11 cellular contexts compared by ENCODE assay signal in genomic region chr17:77381731-77382130, GRCh38.
DNase-seq lines count a peak whose midpoint lies in the region; TF ChIP-seq lines count a peak whose summit lies in the region.
"Had no signal": no experiment of that assay in that cellular context is flagged by ENCODE, and none has a peak within 500 bp of the region (broad histone marks: within the 10 kb centered on the region; RNA-seq: fewer than 3 reads in every experiment).

No MANE protein-coding gene starts in this region.

- TF ChIP-seq CTCF in RWPE1 (conservative IDR thresholded peaks at IDR 0.05; ENCODE audit: low read depth) (no peak), hepatocyte (IDR thresholded peaks at IDR 0.05; ENCODE audit: poor library complexity) (no peak), tibial nerve (IDR thresholded peaks at IDR 0.05) (no peak), GM10248 (IDR thresholded peaks at IDR 0.05; ENCODE audit: control extremely low read depth, extremely low read depth, low read depth, missing control alignments) (no peak)

- peak overlapping the region; percentile 51 for H3K4me2 ChIP-seq in hepatocyte

- peak overlapping the region; percentile 89 for H3K27ac Mint-ChIP-seq in activated naive CD4-positive, alpha-beta T cell treated with anti-CD3 and anti-CD28 coated beads, Interleukin-2, amount 10 ng/mL, durations not matched to agents 7 days and 5 days

- peaks cover 81% of the 10 kb centered on the region for H3K4me1 ChIP-seq in hepatocyte (ENCODE audit: insufficient read depth)
- H3K4me1 ChIP-seq in tibial nerve = peaks cover 0 to 100% (median 94%) of the 10 kb centered on the region in 4 donors

- no peaks in the 10 kb centered on the region for H3K9me3 Mint-ChIP-seq in activated naive CD4-positive, alpha-beta T cell treated with anti-CD3 and anti-CD28 coated beads, Interleukin-2, amount 10 ng/mL, durations not matched to agents 7 days and 5 days
- H3K9me3 Mint-ChIP-seq: memory B cell had no signal

- peak overlapping the region; percentile 70 for H3K4me3 Mint-ChIP-seq in activated naive CD4-positive, alpha-beta T cell treated with anti-CD3 and anti-CD28 coated beads, Interleukin-2, amount 10 ng/mL, durations not matched to agents 7 days and 5 days

- peaks cover 84% of the 10 kb centered on the region for H4K20me1 ChIP-seq in hepatocyte (ENCODE audit: insufficient read depth, poor library complexity, severe bottlenecking)

- 86% methylated on average over 8 of the region's 8 CpGs for WGBS in hepatocyte (ENCODE audit: low lambda C conversion rate, missing lambda C conversion rate)
- 82 to 88% methylated on average over 8 of the region's 8 CpGs for WGBS in tibial nerve, 2 donors

- peaks cover 98% of the 10 kb centered on the region for H3K79me2 ChIP-seq in hepatocyte

- peaks cover 94% of the 10 kb centered on the region for H3K4me1 Mint-ChIP-seq in activated naive CD4-positive, alpha-beta T cell treated with anti-CD3 and anti-CD28 coated beads, Interleukin-2, amount 10 ng/mL, durations not matched to agents 7 days and 5 days

- no peaks in the 10 kb centered on the region for H3K36me3 ChIP-seq in hepatocyte (replicated peaks; ENCODE audit: insufficient read depth, low read depth)
- no peaks in the 10 kb centered on the region for H3K36me3 ChIP-seq in tibial nerve
- H3K36me3 ChIP-seq: upper lobe of right lung had no signal

- H2AFZ ChIP-seq in hepatocyte = no peak overlapping the region

- H3K9me3 ChIP-seq in hepatocyte (ENCODE audit: low read depth) = no peaks in the 10 kb centered on the region
- H3K9me3 ChIP-seq in tibial nerve = no peaks in the 10 kb centered on the region
- H3K9me3 ChIP-seq: upper lobe of right lung had no signal

- H3K9me2 ChIP-seq in hepatocyte (replicated peaks; ENCODE audit: insufficient read depth) = no peaks in the 10 kb centered on the region

- H3K4me3 ChIP-seq in hepatocyte = no peak overlapping the region
- H3K4me3 ChIP-seq in tibial nerve = no peak overlapping the region
- H3K4me3 ChIP-seq: upper lobe of right lung had no signal

- H3K27ac ChIP-seq in RWPE1 = peak overlapping the region; percentile 73
- peak overlapping the region; percentile 83 for H3K27ac ChIP-seq in hepatocyte
- H3K27ac ChIP-seq in tibial nerve = peak overlapping the region in 3 of 4 donors; percentile 29 to 93 (median 64)
- H3K27ac ChIP-seq: brain microvascular endothelial cell had no signal

- POLR2A ChIA-PET in RWPE1 (lab: Yijun Ruan, JAX; ENCODE audit: low non-redundant PET) (no interaction called here), GM10248 (lab: Yijun Ruan, JAX) (no interaction called here)

- CTCF ChIA-PET in activated naive CD4-positive, alpha-beta T cell treated with anti-CD3 and anti-CD28 coated beads, Interleukin-2, amount 10 ng/mL, durations not matched to agents 7 days and 5 days (lab: Charles Lee) = interaction anchor here (1.1 to 2.8 kb wide), 4 partner anchors 19 to 51 kb away, joined by 4 to 10 read pairs (median 8); no protein-coding TSS in a partner anchor
- CTCF ChIA-PET in RWPE1 (lab: Yijun Ruan, JAX) (no interaction called here), GM10248 (lab: Yijun Ruan, JAX) (interaction anchor here (0.7 to 1.1 kb wide), 2 partner anchors 19 to 51 kb away, joined by 3 to 6 read pairs; no protein-coding TSS in a partner anchor)

- no peaks in the 10 kb centered on the region for H3K27me3 Mint-ChIP-seq in activated naive CD4-positive, alpha-beta T cell treated with anti-CD3 and anti-CD28 coated beads, Interleukin-2, amount 10 ng/mL, durations not matched to agents 7 days and 5 days
- H3K27me3 Mint-ChIP-seq: memory B cell had no signal

- no peak for TF ChIP-seq POLR2A in tibial nerve (IDR thresholded peaks at IDR 0.05)

- peaks cover 61% of the 10 kb centered on the region for H3K36me3 Mint-ChIP-seq in activated naive CD4-positive, alpha-beta T cell treated with anti-CD3 and anti-CD28 coated beads, Interleukin-2, amount 10 ng/mL, durations not matched to agents 7 days and 5 days
- H3K36me3 Mint-ChIP-seq: memory B cell had no signal

- TF ChIP-seq EP300 in tibial nerve (IDR thresholded peaks at IDR 0.05) = no peak

- H3K27me3 ChIP-seq in hepatocyte (no peaks in the 10 kb centered on the region), tibial nerve (no peaks in the 10 kb centered on the region)
- H3K27me3 ChIP-seq: brain microvascular endothelial cell, upper lobe of right lung had no signal

- no peak for DNase-seq in activated naive CD4-positive, alpha-beta T cell treated with anti-CD3 and anti-CD28 coated beads, Interleukin-2, amount 10 ng/mL, durations not matched to agents 7 days and 5 days
- DNase-seq in activated naive CD4-positive, alpha-beta T cell (lab: John Stamatoyannopoulos, UW) = no peak
- no peak for DNase-seq in RWPE1 (ENCODE audit: low spot score)
- no peak for DNase-seq in hepatocyte (ENCODE audit: low spot score)
- DNase-seq in tibial nerve (ENCODE audit: low spot score in 2 of 2) = no peak
- DNase-seq in activated effector memory CD4-positive, alpha-beta T cell treated with Interleukin-2 at 50 U/mL for 16 hours = no peak
- DNase-seq in activated CD8-positive, alpha-beta memory T cell treated with anti-CD3 and anti-CD28 coated beads, Interleukin-2, amount 50 U/mL, for 4 hours = no peak
- no peak for DNase-seq in GM10248 (ENCODE audit: extremely low spot score)
- DNase-seq: brain microvascular endothelial cell, upper lobe of right lung had no signal
